Comparison of ENCODE assay signal across 8 cellular contexts in the genomic region with DNA sequence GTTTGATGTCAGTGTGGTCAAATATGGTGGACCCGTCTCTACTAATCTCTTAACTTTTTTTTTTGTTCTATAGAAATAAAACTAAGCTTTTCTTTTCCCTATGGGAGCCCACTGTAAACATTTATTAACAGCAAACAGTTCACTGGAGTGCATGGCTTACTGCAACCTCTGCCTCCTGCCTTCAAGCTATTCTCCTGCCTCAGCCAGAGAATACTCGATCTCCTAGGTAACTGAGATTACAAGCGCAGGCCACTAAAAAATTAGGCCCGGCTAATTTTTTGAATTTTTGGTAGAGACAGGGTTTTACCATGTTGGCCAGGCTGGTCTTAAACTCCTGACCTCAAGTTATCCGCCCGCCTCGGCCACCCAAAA.
DNase-seq lines count a peak whose midpoint lies in the region; ATAC-seq and TF ChIP-seq lines count a peak whose summit lies in the region.
"Not testable (repeated sequence)": the region's sequence is repeated elsewhere in the genome, so short reads cannot be mapped to it uniquely, and the experiment has no call there.

No MANE protein-coding gene starts in this region.

- not testable (repeated sequence) for BruUV-seq in mammary epithelial cell (replicated peaks; lab: Mats Ljungman, UMichigan)

- not testable (repeated sequence) for H3K79me2 ChIP-seq in GM23338 (replicated peaks; ENCODE audit: insufficient read depth); OCI-LY1 (ENCODE audit: insufficient read depth, low read length); mammary epithelial cell (ENCODE audit: insufficient read depth, low read length)

- not testable (repeated sequence) for H3K9me3 ChIP-seq in OCI-LY1 (ENCODE audit: low read length); mammary epithelial cell (replicated peaks; ENCODE audit: insufficient read depth, low read length); heart left ventricle

- CTCF ChIA-PET in BJ (lab: Yijun Ruan, JAX); activated CD8-positive, alpha-beta T cell treated with anti-CD3 and anti-CD28 coated beads, Interleukin-2, amount 10 ng/mL, durations not matched to agents 7 days and 5 days (lab: Charles Lee); mammary epithelial cell (lab: Charles Lee; ENCODE audit: low non-redundant PET): not testable (repeated sequence)

- H3K9ac ChIP-seq in OCI-LY1 (ENCODE audit: low read length) (peak overlapping the region; percentile 80), mammary epithelial cell (ENCODE audit: insufficient read depth, low read length) (peak overlapping the region; percentile 71)

- not testable (repeated sequence) for H3K27me3 Mint-ChIP-seq in GM23338 (ENCODE audit: insufficient read depth, low read depth, poor library complexity); activated CD8-positive, alpha-beta T cell treated with anti-CD3 and anti-CD28 coated beads, Interleukin-2, amount 10 ng/mL, durations not matched to agents 7 days and 5 days (ENCODE audit: low read depth); naive thymus-derived CD8-positive, alpha-beta T cell

- peak overlapping the region; percentile 97 for H3K4me3 Mint-ChIP-seq in GM23338
- peak overlapping the region; percentile 93 for H3K4me3 Mint-ChIP-seq in activated CD8-positive, alpha-beta T cell treated with anti-CD3 and anti-CD28 coated beads, Interleukin-2, amount 10 ng/mL, durations not matched to agents 7 days and 5 days
- peak overlapping the region; percentile 84 to 100 (median 98) for H3K4me3 Mint-ChIP-seq in naive thymus-derived CD8-positive, alpha-beta T cell
- H3K4me3 Mint-ChIP-seq in stimulated activated effector memory CD8-positive, alpha-beta T cell treated with anti-CD3 and anti-CD28 coated beads, Interleukin-12 subunit alpha, Interleukin-12 subunit beta, amount 100 ng/mL, for 72 hours: peak overlapping the region; percentile 82

- H3K9me2 ChIP-seq in GM23338 (ENCODE audit: insufficient read depth); OCI-LY1 (ENCODE audit: low read depth, low read length): not testable (repeated sequence)

- H3K27me3 ChIP-seq in BJ (ENCODE audit: control insufficient read depth, insufficient read depth, low read length); GM23338 (ENCODE audit: insufficient read depth); OCI-LY1 (ENCODE audit: insufficient read depth, low read length); mammary epithelial cell (ENCODE audit: insufficient read depth, low read length); heart left ventricle: not testable (repeated sequence)

- H3K4me2 ChIP-seq in GM23338 (peak overlapping the region; percentile 90), OCI-LY1 (ENCODE audit: low read length) (peak overlapping the region; percentile 61), mammary epithelial cell (ENCODE audit: insufficient read depth, low read depth, low read length) (peak overlapping the region; percentile 71)

- H3K36me3 Mint-ChIP-seq in GM23338 (ENCODE audit: low read depth); activated CD8-positive, alpha-beta T cell treated with anti-CD3 and anti-CD28 coated beads, Interleukin-2, amount 10 ng/mL, durations not matched to agents 7 days and 5 days (ENCODE audit: low read depth); naive thymus-derived CD8-positive, alpha-beta T cell: not testable (repeated sequence)
- peaks cover 15% of the 10 kb centered on the region for H3K36me3 Mint-ChIP-seq in stimulated activated effector memory CD8-positive, alpha-beta T cell treated with anti-CD3 and anti-CD28 coated beads, Interleukin-12 subunit alpha, Interleukin-12 subunit beta, amount 100 ng/mL, for 72 hours

- dilution Hi-C loops in mammary epithelial cell (cut with HindIII; ENCODE audit: low sequenced_read_pairs): not testable (repeated sequence)

- H3K4me1 ChIP-seq in GM23338 (ENCODE audit: insufficient read depth); mammary epithelial cell (ENCODE audit: insufficient read depth, low read length); heart left ventricle: not testable (repeated sequence)
- peaks cover 18% of the 10 kb centered on the region for H3K4me1 ChIP-seq in OCI-LY1 (ENCODE audit: insufficient read depth, low read length, severe bottlenecking)

- not testable (repeated sequence) for TF ChIP-seq POLR2A in heart left ventricle (IDR thresholded peaks at IDR 0.05)

- intact Hi-C loops in mammary epithelial cell (cut with micrococcal nuclease); heart left ventricle (cut with DNase I): not testable (repeated sequence)

- in situ Hi-C loops in mammary epithelial cell (cut with MboI; ENCODE audit: low sequenced_read_pairs in 2 of 2): not testable (repeated sequence)

- H3K36me3 ChIP-seq in BJ (ENCODE audit: control insufficient read depth, insufficient read depth, low read length); GM23338 (ENCODE audit: insufficient read depth); OCI-LY1 (ENCODE audit: insufficient read depth, low read length); mammary epithelial cell (ENCODE audit: insufficient read depth, low read length); heart left ventricle: not testable (repeated sequence)

- H3K9me3 Mint-ChIP-seq in GM23338; activated CD8-positive, alpha-beta T cell treated with anti-CD3 and anti-CD28 coated beads, Interleukin-2, amount 10 ng/mL, durations not matched to agents 7 days and 5 days (ENCODE audit: insufficient read depth); naive thymus-derived CD8-positive, alpha-beta T cell; stimulated activated effector memory CD8-positive, alpha-beta T cell treated with anti-CD3 and anti-CD28 coated beads, Interleukin-12 subunit alpha, Interleukin-12 subunit beta, amount 100 ng/mL, for 72 hours: not testable (repeated sequence)

- H3K4me3 ChIP-seq in BJ (ENCODE audit: low read depth, low read length) (peak overlapping the region; percentile 49; the same call in 1 of the 2 replicates), GM23338 (peak overlapping the region; percentile 82), OCI-LY1 (ENCODE audit: low read depth, low read length, poor library complexity, severe bottlenecking) (peak overlapping the region; percentile 72), mammary epithelial cell (replicated peaks in 1 of 3; ENCODE audit: insufficient read depth in 1 of 3, low read depth in 2 of 3, low read length in 3 of 3) (peak overlapping the region in 2 of 3 experiments; percentile 44 to 52), heart left ventricle (peak overlapping the region in 8 of 12 donors; percentile 49 to 79 (median 62))

- WGBS in mammary epithelial cell (ENCODE audit: low coverage, missing lambda C conversion rate): 14% methylated on average over 2 of the region's 7 CpGs
- WGBS in heart left ventricle, 4 donors: 40 to 56% (median 52%) methylated on average over 4 of the region's 7 CpGs

- POLR2A ChIA-PET in BJ (lab: Charles Lee): not testable (repeated sequence)
- POLR2A ChIA-PET in activated CD8-positive, alpha-beta T cell treated with anti-CD3 and anti-CD28 coated beads, Interleukin-2, amount 10 ng/mL, durations not matched to agents 7 days and 5 days (lab: Charles Lee): interaction anchor here (0.6 to 2.0 kb wide), 6 partner anchors 15 to 1680 kb away, joined by 3 to 36 read pairs (median 8); no protein-coding TSS in a partner anchor
- POLR2A ChIA-PET in naive thymus-derived CD8-positive, alpha-beta T cell (lab: Charles Lee): interaction anchor here (1.3 to 2.0 kb wide), 5 partner anchors 15 to 119 kb away, joined by 3 to 39 read pairs (median 5); no protein-coding TSS in a partner anchor

- H3F3A ChIP-seq in GM23338 (replicated peaks; ENCODE audit: low read depth); OCI-LY1 (ENCODE audit: insufficient read depth, low read length): not testable (repeated sequence)

- not testable (repeated sequence) for H3K4me1 Mint-ChIP-seq in GM23338
- peaks cover 23% of the 10 kb centered on the region for H3K4me1 Mint-ChIP-seq in activated CD8-positive, alpha-beta T cell treated with anti-CD3 and anti-CD28 coated beads, Interleukin-2, amount 10 ng/mL, durations not matched to agents 7 days and 5 days (ENCODE audit: low read depth)
- H3K4me1 Mint-ChIP-seq in naive thymus-derived CD8-positive, alpha-beta T cell: peaks cover 18 to 48% (median 40%) of the 10 kb centered on the region in 4 donors
- peaks cover 36% of the 10 kb centered on the region for H3K4me1 Mint-ChIP-seq in stimulated activated effector memory CD8-positive, alpha-beta T cell treated with anti-CD3 and anti-CD28 coated beads, Interleukin-12 subunit alpha, Interleukin-12 subunit beta, amount 100 ng/mL, for 72 hours

- not testable (repeated sequence) for H3K27ac Mint-ChIP-seq in GM23338
- peak overlapping the region; percentile 99 for H3K27ac Mint-ChIP-seq in activated CD8-positive, alpha-beta T cell treated with anti-CD3 and anti-CD28 coated beads, Interleukin-2, amount 10 ng/mL, durations not matched to agents 7 days and 5 days
- H3K27ac Mint-ChIP-seq in naive thymus-derived CD8-positive, alpha-beta T cell: peak overlapping the region; percentile 96 to 100 (median 99)
- H3K27ac Mint-ChIP-seq in stimulated activated effector memory CD8-positive, alpha-beta T cell treated with anti-CD3 and anti-CD28 coated beads, Interleukin-12 subunit alpha, Interleukin-12 subunit beta, amount 100 ng/mL, for 72 hours: peak overlapping the region; percentile 97

- peak overlapping the region; percentile 90; the same call in 1 of the 2 replicates for H3K27ac ChIP-seq in GM23338 (ENCODE audit: low read depth)
- H3K27ac ChIP-seq in OCI-LY1 (ENCODE audit: low read depth, low read length, poor library complexity, severe bottlenecking): peak overlapping the region; percentile 71
- not testable (repeated sequence) for H3K27ac ChIP-seq in mammary epithelial cell (ENCODE audit: insufficient read depth, low read depth, low read length); heart left ventricle

- H4K20me1 ChIP-seq in GM23338 (replicated peaks; ENCODE audit: insufficient read depth); OCI-LY1 (ENCODE audit: insufficient read depth, low read length); mammary epithelial cell (ENCODE audit: insufficient read depth, low read length): not testable (repeated sequence)

- TF ChIP-seq CTCF in BJ (IDR thresholded peaks at IDR 0.05; ENCODE audit: insufficient read depth, low read depth, low read length); GM23338 (conservative IDR thresholded peaks at IDR 0.05; ENCODE audit: low read depth in 2 of 2); OCI-LY1 (IDR thresholded peaks at IDR 0.05; ENCODE audit: low read length); mammary epithelial cell (conservative IDR thresholded peaks at IDR 0.05 in 1 of 2, IDR thresholded peaks at IDR 0.05 in 1 of 2; ENCODE audit: extremely low read depth in 1 of 2, insufficient read depth in 1 of 2, low read depth in 1 of 2, low read length in 2 of 2); heart left ventricle (IDR thresholded peaks at IDR 0.05): not testable (repeated sequence)

- peak; percentile 39 for ATAC-seq in GM23338
- ATAC-seq in activated CD8-positive, alpha-beta T cell treated with anti-CD3 and anti-CD28 coated beads, Interleukin-2, amount 10 ng/mL, durations not matched to agents 7 days and 5 days; heart left ventricle; naive thymus-derived CD8-positive, alpha-beta T cell; stimulated activated effector memory CD8-positive, alpha-beta T cell treated with anti-CD3 and anti-CD28 coated beads, Interleukin-12 subunit alpha, Interleukin-12 subunit beta, amount 100 ng/mL, for 72 hours: not testable (repeated sequence)

- not testable (repeated sequence) for DNase-seq in BJ (ENCODE audit: low read depth); GM23338 (ENCODE audit: low spot score); activated CD8-positive, alpha-beta T cell treated with anti-CD3 and anti-CD28 coated beads, Interleukin-2, amount 10 ng/mL, durations not matched to agents 7 days and 5 days; heart left ventricle; stimulated activated effector memory CD8-positive, alpha-beta T cell treated with anti-CD3 and anti-CD28 coated beads, Interleukin-12 subunit alpha, Interleukin-12 subunit beta, amount 100 ng/mL, for 72 hours (ENCODE audit: low spot score in 2 of 2)
- peak; percentile 56 for DNase-seq in mammary epithelial cell
- DNase-seq in naive thymus-derived CD8-positive, alpha-beta T cell: peak in 1 of 10 donors; percentile 24

- H2AFZ ChIP-seq in GM23338; OCI-LY1 (ENCODE audit: low read length); mammary epithelial cell (ENCODE audit: low read depth, low read length): not testable (repeated sequence)
